ENCODE assay signal across 16 cellular contexts in genomic region chr13:73945371-73945770, GRCh38.
A peak's percentile ranks its signal among the peaks of the same experiment; 100 is the strongest.
DNase-seq lines count a peak whose midpoint lies in the region; ATAC-seq and TF ChIP-seq lines count a peak whose summit lies in the region.
"Had no signal": no experiment of that assay in that cellular context is flagged by ENCODE, and none has a peak within 500 bp of the region (broad histone marks: within the 10 kb centered on the region; RNA-seq: fewer than 3 reads in every experiment).

No MANE protein-coding gene starts in this region.

- no peak overlapping the region for H3K4me3 ChIP-seq in PC-3 (ENCODE audit: low read length)
- no peak overlapping the region for H3K4me3 ChIP-seq in fibroblast of pulmonary artery (replicated peaks; ENCODE audit: low read depth, low read length)
- H3K4me3 ChIP-seq in sigmoid colon: no peak overlapping the region
- no peak overlapping the region for H3K4me3 ChIP-seq in stomach
- H3K4me3 ChIP-seq in suprapubic skin: no peak overlapping the region
- H3K4me3 ChIP-seq: transverse colon had no signal

- no TSS peak for BruUV-seq in PC-3 (replicated peaks; lab: Mats Ljungman, UMichigan)

- H3K9me3 Mint-ChIP-seq in activated CD4-positive, alpha-beta T cell treated with anti-CD3 and anti-CD28 coated beads, Interleukin-2, amount 10 ng/mL, durations not matched to agents 7 days and 5 days: no peaks in the 10 kb centered on the region

- H3K36me3 ChIP-seq in PC-3 (ENCODE audit: low read depth, low read length) (no peaks in the 10 kb centered on the region; the same call in 1 of the 2 replicates), sigmoid colon (no peaks in the 10 kb centered on the region), stomach (no peaks in the 10 kb centered on the region), suprapubic skin (no peaks in the 10 kb centered on the region)
- H3K36me3 ChIP-seq: transverse colon had no signal

- no peak overlapping the region for H3K4me3 Mint-ChIP-seq in activated CD4-positive, alpha-beta T cell treated with anti-CD3 and anti-CD28 coated beads, Interleukin-2, amount 10 ng/mL, durations not matched to agents 7 days and 5 days

- TF ChIP-seq CTCF in PC-3 (conservative IDR thresholded peaks at IDR 0.05; ENCODE audit: low read depth, low read length) (0 out of 2 replicates have a peak, but pooled peaks have one; percentile 16), fibroblast of pulmonary artery (IDR thresholded peaks at IDR 0.05; ENCODE audit: low read length, missing control alignments) (no peak), sigmoid colon (IDR thresholded peaks at IDR 0.05) (no peak), stomach (IDR thresholded peaks at IDR 0.05) (peak in 2 of 7 experiments; percentile 7 to 25), suprapubic skin (IDR thresholded peaks at IDR 0.05) (no peak)

- POLR2A ChIA-PET in activated CD4-positive, alpha-beta T cell treated with anti-CD3 and anti-CD28 coated beads, Interleukin-2, amount 10 ng/mL, durations not matched to agents 7 days and 5 days (lab: Charles Lee): no interaction called here
- POLR2A ChIA-PET in PC-3 (lab: Charles Lee; ENCODE audit: unreplicated experiment): no interaction called here

- no peaks in the 10 kb centered on the region for H3F3A ChIP-seq in PC-3 (ENCODE audit: low read length, unreplicated experiment)

- H3K4me2 ChIP-seq in PC-3 (ENCODE audit: low read length): no peak overlapping the region

- no peak for DNase-seq in activated CD4-positive, alpha-beta T cell treated with anti-CD3 and anti-CD28 coated beads, Interleukin-2, amount 10 ng/mL, durations not matched to agents 7 days and 5 days
- no peak for DNase-seq in activated CD4-positive, alpha-beta T cell treated with anti-CD3 and anti-CD28 coated beads for 1 hour
- DNase-seq in PC-3: peak; percentile 6
- peak; percentile 40 for DNase-seq in fibroblast of pulmonary artery (ENCODE audit: low read depth)
- DNase-seq in sigmoid colon: no peak
- no peak for DNase-seq in DMS53 (lab: John Stamatoyannopoulos, UW)
- DNase-seq in stomach: no peak
- DNase-seq in suprapubic skin (ENCODE audit: low spot score in 2 of 2): no peak
- DNase-seq: 8988T; activated CD4-positive, alpha-beta T cell treated with anti-CD3 and anti-CD28 coated beads, Interleukin-2, amount 50 U/mL, for 4 hours; activated effector memory CD4-positive, alpha-beta T cell treated with Interleukin-2 at 50 U/mL for 16 hours; effector memory CD4-positive, alpha-beta T cell; NCI-H2081 treated with DMSO at 0.1 percent for 48 hours; NCI-H774; T-helper 9 cell; transverse colon had no signal

- CTCF ChIA-PET in activated CD4-positive, alpha-beta T cell treated with anti-CD3 and anti-CD28 coated beads, Interleukin-2, amount 10 ng/mL, durations not matched to agents 7 days and 5 days (lab: Charles Lee): no interaction called here
- CTCF ChIA-PET in PC-3 (lab: Charles Lee): no interaction called here

- WGBS in sigmoid colon, 2 donors: 67 to 68% methylated on average over 3 of the region's 3 CpGs
- 48 to 65% (median 54%) methylated on average over 3 of the region's 3 CpGs for WGBS in stomach, 5 donors
- 52% methylated on average over 3 of the region's 3 CpGs for WGBS in suprapubic skin

- no peaks in the 10 kb centered on the region for H3K9me3 ChIP-seq in PC-3 (ENCODE audit: low read length)
- H3K9me3 ChIP-seq in sigmoid colon: no peaks in the 10 kb centered on the region
- no peaks in the 10 kb centered on the region for H3K9me3 ChIP-seq in stomach
- H3K9me3 ChIP-seq in suprapubic skin: no peaks in the 10 kb centered on the region
- H3K9me3 ChIP-seq: transverse colon had no signal

- no peak for TF ChIP-seq POLR2A in sigmoid colon (IDR thresholded peaks at IDR 0.05)
- TF ChIP-seq POLR2A in stomach (IDR thresholded peaks at IDR 0.05): no peak
- TF ChIP-seq POLR2A in suprapubic skin (IDR thresholded peaks at IDR 0.05): no peak

- H3K9ac ChIP-seq in PC-3 (ENCODE audit: low read length): no peak overlapping the region

- H2AFZ ChIP-seq in PC-3 (ENCODE audit: low read length): no peak overlapping the region

- no peaks in the 10 kb centered on the region for H4K20me1 ChIP-seq in PC-3 (ENCODE audit: low read length)

- H3K27me3 Mint-ChIP-seq in activated CD4-positive, alpha-beta T cell treated with anti-CD3 and anti-CD28 coated beads, Interleukin-2, amount 10 ng/mL, durations not matched to agents 7 days and 5 days: no peaks in the 10 kb centered on the region

- H3K36me3 Mint-ChIP-seq in activated CD4-positive, alpha-beta T cell treated with anti-CD3 and anti-CD28 coated beads, Interleukin-2, amount 10 ng/mL, durations not matched to agents 7 days and 5 days (ENCODE audit: low read depth): peaks cover 36% of the 10 kb centered on the region

- H3K27ac ChIP-seq in PC-3 (ENCODE audit: low read length): no peak overlapping the region
- H3K27ac ChIP-seq in sigmoid colon: peak overlapping the region; percentile 58 to 73 (median 66)
- no peak overlapping the region for H3K27ac ChIP-seq in stomach
- no peak overlapping the region for H3K27ac ChIP-seq in suprapubic skin

- H3K9me2 ChIP-seq in PC-3 (replicated peaks; ENCODE audit: low read length): no peaks in the 10 kb centered on the region

- H3K4me1 Mint-ChIP-seq in activated CD4-positive, alpha-beta T cell treated with anti-CD3 and anti-CD28 coated beads, Interleukin-2, amount 10 ng/mL, durations not matched to agents 7 days and 5 days: peaks cover 55% of the 10 kb centered on the region

- intact Hi-C loops in PC-3 (cut with micrococcal nuclease) (no loop called here), sigmoid colon (cut with DNase I) (no loop called here), stomach (cut with DNase I; ENCODE audit: low total_unique reads) (no loop called here)

- no peak for ATAC-seq in PC-3

- no peaks in the 10 kb centered on the region for H3K79me2 ChIP-seq in PC-3 (ENCODE audit: low read length)

- TF ChIP-seq EP300 in sigmoid colon (IDR thresholded peaks at IDR 0.05) (no peak), stomach (IDR thresholded peaks at IDR 0.05) (no peak), suprapubic skin (IDR thresholded peaks at IDR 0.05) (no peak)

- H3K27ac Mint-ChIP-seq in activated CD4-positive, alpha-beta T cell treated with anti-CD3 and anti-CD28 coated beads, Interleukin-2, amount 10 ng/mL, durations not matched to agents 7 days and 5 days: peak overlapping the region; percentile 41

- no peaks in the 10 kb centered on the region for H3K27me3 ChIP-seq in PC-3 (ENCODE audit: low read length)
- no peaks in the 10 kb centered on the region for H3K27me3 ChIP-seq in sigmoid colon
- no peaks in the 10 kb centered on the region for H3K27me3 ChIP-seq in stomach
- H3K27me3 ChIP-seq in suprapubic skin: no peaks in the 10 kb centered on the region
- H3K27me3 ChIP-seq: transverse colon had no signal

- H3K4me1 ChIP-seq in PC-3 (ENCODE audit: insufficient read depth, low read length) (no peaks in the 10 kb centered on the region), sigmoid colon (peaks cover 0 to 42% (median 32%) of the 10 kb centered on the region in 4 donors), stomach (peaks cover 0 to 18% (median 8%) of the 10 kb centered on the region in 4 donors), suprapubic skin (peaks cover 8% of the 10 kb centered on the region)

Comparison
In these comparisons a context has a peak if more than half of its experiments do, and no peak if none do; other contexts are left out.
1. DNase-seq: peak in PC-3 (single experiment) and fibroblast of pulmonary artery (single experiment); none in activated CD4-positive, alpha-beta T cell treated with anti-CD3 and anti-CD28 coated beads, Interleukin-2, amount 10 ng/mL, durations not matched to agents 7 days and 5 days (single experiment), activated CD4-positive, alpha-beta T cell treated with anti-CD3 and anti-CD28 coated beads for 1 hour (single experiment), sigmoid colon (single experiment), DMS53 (single experiment), stomach (single experiment) and suprapubic skin (0 of 2).
2. H3K27ac ChIP-seq: peak in sigmoid colon (4 of 4); none in PC-3 (single experiment), stomach (0 of 5) and suprapubic skin (single experiment).